ENCODE assay signal across 1 cellular context in genomic region chrX:119605739-119606507, GRCh38.
A peak's percentile ranks its signal among the peaks of the same experiment; 100 is the strongest.
TF ChIP-seq lines count a peak whose summit lies in the region.

TSS of gene NKRF (minus strand) at chrX:119606424.

TF ChIP-seq in HepG2, 621 proteins besides CTCF, POLR2A, EP300 and RAD21 (continued from another document and continues in another):
- TF ChIP-seq, protein P1, sequence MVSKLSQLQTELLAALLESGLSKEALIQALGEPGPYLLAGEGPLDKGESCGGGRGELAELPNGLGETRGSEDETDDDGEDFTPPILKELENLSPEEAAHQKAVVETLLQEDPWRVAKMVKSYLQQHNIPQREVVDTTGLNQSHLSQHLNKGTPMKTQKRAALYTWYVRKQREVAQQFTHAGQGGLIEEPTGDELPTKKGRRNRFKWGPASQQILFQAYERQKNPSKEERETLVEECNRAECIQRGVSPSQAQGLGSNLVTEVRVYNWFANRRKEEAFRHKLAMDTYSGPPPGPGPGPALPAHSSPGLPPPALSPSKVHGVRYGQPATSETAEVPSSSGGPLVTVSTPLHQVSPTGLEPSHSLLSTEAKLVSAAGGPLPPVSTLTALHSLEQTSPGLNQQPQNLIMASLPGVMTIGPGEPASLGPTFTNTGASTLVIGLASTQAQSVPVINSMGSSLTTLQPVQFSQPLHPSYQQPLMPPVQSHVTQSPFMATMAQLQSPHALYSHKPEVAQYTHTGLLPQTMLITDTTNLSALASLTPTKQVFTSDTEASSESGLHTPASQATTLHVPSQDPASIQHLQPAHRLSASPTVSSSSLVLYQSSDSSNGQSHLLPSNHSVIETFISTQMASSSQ (IDR thresholded peaks at IDR 0.05; ENCODE audit: low read depth) = no peak
- TF ChIP-seq, protein P1 (CRISPR knock-in tag; IDR thresholded peaks at IDR 0.05; ENCODE audit: borderline replicate concordance) = no peak
- no peak for TF ChIP-seq KMT2A (CRISPR knock-in tag; IDR thresholded peaks at IDR 0.05)
- no peak for TF ChIP-seq ZNF713 (CRISPR knock-in tag; IDR thresholded peaks at IDR 0.05)
- no peak for TF ChIP-seq AFF4 (CRISPR knock-in tag; IDR thresholded peaks at IDR 0.05)
- no peak for TF ChIP-seq ZBTB8A (CRISPR knock-in tag; IDR thresholded peaks at IDR 0.05; ENCODE audit: borderline replicate concordance, low read depth)
- no peak for TF ChIP-seq ZNF143 (CRISPR knock-in tag; IDR thresholded peaks at IDR 0.05)
- peak; percentile 86 for TF ChIP-seq RBFOX2 (IDR thresholded peaks at IDR 0.05; ENCODE audit: low read depth, low read length)
- TF ChIP-seq, protein P2, sequence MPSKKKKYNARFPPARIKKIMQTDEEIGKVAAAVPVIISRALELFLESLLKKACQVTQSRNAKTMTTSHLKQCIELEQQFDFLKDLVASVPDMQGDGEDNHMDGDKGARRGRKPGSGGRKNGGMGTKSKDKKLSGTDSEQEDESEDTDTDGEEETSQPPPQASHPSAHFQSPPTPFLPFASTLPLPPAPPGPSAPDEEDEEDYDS (CRISPR knock-in tag; IDR thresholded peaks at IDR 0.05) = peak; percentile 86
- no peak for TF ChIP-seq HNRNPL (IDR thresholded peaks at IDR 0.05; ENCODE audit: low read depth, low read length)
- TF ChIP-seq ZBTB21 (CRISPR knock-in tag; IDR thresholded peaks at IDR 0.05) = peak; percentile 86
- no peak for TF ChIP-seq FOXO1 (CRISPR knock-in tag; IDR thresholded peaks at IDR 0.05)
- TF ChIP-seq ZBTB7A (CRISPR knock-in tag; IDR thresholded peaks at IDR 0.05) = peak; percentile 40; the same call in 1 of the 2 replicates
- TF ChIP-seq KDM4B (CRISPR knock-in tag; IDR thresholded peaks at IDR 0.05) = no peak
- TF ChIP-seq ZNF766 (CRISPR knock-in tag; IDR thresholded peaks at IDR 0.05; ENCODE audit: borderline replicate concordance) = no peak
- TF ChIP-seq, protein P3, sequence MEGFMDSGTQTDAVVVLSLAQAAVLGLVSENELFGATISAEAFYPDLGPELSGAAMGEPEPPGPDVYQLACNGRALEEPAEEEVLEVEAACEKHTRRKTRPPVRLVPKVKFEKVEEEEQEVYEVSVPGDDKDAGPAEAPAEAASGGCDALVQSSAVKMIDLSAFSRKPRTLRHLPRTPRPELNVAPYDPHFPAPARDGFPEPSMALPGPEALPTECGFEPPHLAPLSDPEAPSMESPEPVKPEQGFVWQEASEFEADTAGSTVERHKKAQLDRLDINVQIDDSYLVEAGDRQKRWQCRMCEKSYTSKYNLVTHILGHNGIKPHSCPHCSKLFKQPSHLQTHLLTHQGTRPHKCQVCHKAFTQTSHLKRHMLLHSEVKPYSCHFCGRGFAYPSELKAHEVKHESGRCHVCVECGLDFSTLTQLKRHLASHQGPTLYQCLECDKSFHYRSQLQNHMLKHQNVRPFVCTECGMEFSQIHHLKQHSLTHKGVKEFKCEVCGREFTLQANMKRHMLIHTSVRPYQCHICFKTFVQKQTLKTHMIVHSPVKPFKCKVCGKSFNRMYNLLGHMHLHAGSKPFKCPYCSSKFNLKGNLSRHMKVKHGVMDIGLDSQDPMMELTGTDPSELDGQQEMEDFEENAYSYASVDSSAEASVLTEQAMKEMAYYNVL (CRISPR knock-in tag; IDR thresholded peaks at IDR 0.05; ENCODE audit: borderline replicate concordance) = no peak
- TF ChIP-seq ZMYM4 (CRISPR knock-in tag; IDR thresholded peaks at IDR 0.05) = no peak; the same call in 1 of the 2 replicates
- TF ChIP-seq MAFK (conservative IDR thresholded peaks at IDR 0.05 in 1 of 2, IDR thresholded peaks at IDR 0.05 in 1 of 2; ENCODE audit: low read length in 2 of 2) = no peak
- TF ChIP-seq ZNF687 (CRISPR knock-in tag; IDR thresholded peaks at IDR 0.05) = peak; percentile 75
- TF ChIP-seq ZNF749 (CRISPR knock-in tag; IDR thresholded peaks at IDR 0.05; ENCODE audit: borderline replicate concordance) = no peak
- no peak for TF ChIP-seq SOX6 (IDR thresholded peaks at IDR 0.05)
- no peak for TF ChIP-seq SOX6 (CRISPR knock-in tag; IDR thresholded peaks at IDR 0.05)
- TF ChIP-seq POLR2AphosphoS2 (IDR thresholded peaks at IDR 0.05; ENCODE audit: low read depth, low read length) = no peak
- no peak for TF ChIP-seq RXRA (CRISPR knock-in tag; IDR thresholded peaks at IDR 0.05)
- no peak for TF ChIP-seq ZNF557 (CRISPR knock-in tag; IDR thresholded peaks at IDR 0.05)
- TF ChIP-seq ZNF543 (CRISPR knock-in tag; IDR thresholded peaks at IDR 0.05) = no peak
- TF ChIP-seq ZNF572 (CRISPR knock-in tag; IDR thresholded peaks at IDR 0.05) = no peak
- TF ChIP-seq RBM39 (IDR thresholded peaks at IDR 0.05; ENCODE audit: low read depth, low read length, poor library complexity, severe bottlenecking) = peak; percentile 19
- TF ChIP-seq PATZ1 (CRISPR knock-in tag; IDR thresholded peaks at IDR 0.05) = peak; percentile 79
- no peak for TF ChIP-seq TFAP4 (IDR thresholded peaks at IDR 0.05; ENCODE audit: borderline replicate concordance, low read depth)
- no peak for TF ChIP-seq ZNF264 (CRISPR knock-in tag; IDR thresholded peaks at IDR 0.05)
- TF ChIP-seq ZHX2 (IDR thresholded peaks at IDR 0.05; ENCODE audit: low read depth) = 0 out of 2 replicates have a peak, but pooled peaks have one; percentile 38
- no peak for TF ChIP-seq ZHX2 (CRISPR knock-in tag; IDR thresholded peaks at IDR 0.05; ENCODE audit: borderline replicate concordance)
- TF ChIP-seq SALL1 (CRISPR knock-in tag; IDR thresholded peaks at IDR 0.05) = 0 out of 2 replicates have a peak, but pooled peaks have one; percentile 18
